Comparison of ENCODE assay signal across 8 cellular contexts in the genomic region with DNA sequence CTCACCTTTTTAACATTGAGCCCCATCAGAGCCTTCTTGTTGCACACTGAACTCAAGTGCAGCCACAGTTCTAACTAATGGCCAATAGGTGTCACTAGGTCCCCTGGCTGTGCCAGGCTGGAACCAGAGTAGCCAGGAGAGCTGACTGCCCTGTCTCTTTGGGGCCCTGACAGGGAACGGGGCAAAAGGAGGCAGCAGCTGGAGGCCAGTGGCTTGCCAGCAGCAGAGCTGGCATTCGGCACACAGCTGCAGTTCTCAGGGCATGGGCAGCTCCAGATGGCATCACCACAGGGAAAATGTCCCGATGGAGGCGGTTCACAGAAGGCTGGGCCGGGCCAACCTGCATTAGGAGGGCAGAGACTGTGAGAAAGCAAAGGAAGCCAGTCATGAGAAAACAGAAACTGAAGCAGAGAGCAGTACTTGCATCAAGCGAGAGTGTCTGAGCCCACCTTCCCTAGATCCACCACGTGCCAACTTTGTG.
DNase-seq lines count a peak whose midpoint lies in the region; ATAC-seq, FAIRE-seq and TF ChIP-seq lines count a peak whose summit lies in the region.

No MANE protein-coding gene starts in this region.

- H3K4me1 ChIP-seq in testis, result no peaks in the 10 kb centered on the region

- DNase-seq in D721Med (ENCODE audit: insufficient read length, low spot score) (peak; percentile 32), GM19240 (ENCODE audit: insufficient read length, low spot score) (peak; percentile 42), HT1080 (ENCODE audit: low read depth) (peak; percentile 20), SW480 (ENCODE audit: low spot score) (peak; percentile 23), glutamatergic neuron (peak; percentile 27), testis (peak; percentile 33), NCI-H1436 treated with DMSO at 0.1 percent for 48 hours (lab: John Stamatoyannopoulos, UW) (no peak)

- H3K9me3 Mint-ChIP-seq in glutamatergic neuron (ENCODE audit: unreplicated experiment), result no peaks in the 10 kb centered on the region

- no peaks in the 10 kb centered on the region for H3K4me1 Mint-ChIP-seq in glutamatergic neuron (ENCODE audit: low read depth, unreplicated experiment)

- H3K27me3 Mint-ChIP-seq in glutamatergic neuron (ENCODE audit: unreplicated experiment), result no peaks in the 10 kb centered on the region

- no peak overlapping the region for H3K4me3 ChIP-seq in testis

- H3K27ac ChIP-seq in testis, result no peak overlapping the region

- H3K9me3 ChIP-seq in testis, result no peaks in the 10 kb centered on the region

- no peak for FAIRE-seq in D721Med (lab: Jason Lieb, UNC)

- WGBS in testis, 2 donors, result 90 to 91% methylated on average over 7 of the region's 7 CpGs

- intact Hi-C loops in testis (cut with DNase I; ENCODE audit: low total_unique reads), result no loop called here

- peaks cover 6% of the 10 kb centered on the region for H3K36me3 Mint-ChIP-seq in glutamatergic neuron (ENCODE audit: unreplicated experiment)

- no peak for TF ChIP-seq POLR2A in testis (IDR thresholded peaks at IDR 0.05)

- H3K27ac Mint-ChIP-seq in glutamatergic neuron (ENCODE audit: unreplicated experiment), result no peak overlapping the region

- no peaks in the 10 kb centered on the region for H3K36me3 ChIP-seq in testis (ENCODE audit: low read depth, missing control alignments)

- TF ChIP-seq CTCF in D721Med (IDR thresholded peaks at IDR 0.05; ENCODE audit: insufficient read depth, missing control alignments) (peak; percentile 63), glutamatergic neuron (IDR thresholded peaks at IDR 0.05; ENCODE audit: partially characterized antibody, unreplicated experiment) (peak; percentile 44), testis (IDR thresholded peaks at IDR 0.05) (peak in 1 of 3 experiments; percentile 35)

- H3K27me3 ChIP-seq in testis, result no peaks in the 10 kb centered on the region

- no peak overlapping the region for H3K4me3 Mint-ChIP-seq in glutamatergic neuron (ENCODE audit: unreplicated experiment)

- no peak for ATAC-seq in HG03097 (IDR thresholded peaks at IDR 0.05; ENCODE audit: low FRiP score, unreplicated experiment)
